ENCODE assay signal across 2 cellular contexts in genomic region chr2:165970663-165971062, GRCh38.
TF ChIP-seq lines count a peak whose summit lies in the region.

No MANE protein-coding gene starts in this region.

TF ChIP-seq in HepG2, 621 proteins besides CTCF, POLR2A, EP300 and RAD21:
- peak; percentile 36 for TF ChIP-seq STAG1 (CRISPR knock-in tag; IDR thresholded peaks at IDR 0.05)
- peak; percentile 73 for TF ChIP-seq MNT (IDR thresholded peaks at IDR 0.05)
- no peak for TF ChIP-seq MLLT10 (CRISPR knock-in tag; IDR thresholded peaks at IDR 0.05)

TF ChIP-seq in H1, 55 proteins besides CTCF, POLR2A, EP300 and RAD21:
- TF ChIP-seq NANOG (IDR thresholded peaks at IDR 0.05; ENCODE audit: insufficient read depth, low read depth, low read length, poor library complexity, severe bottlenecking) (no peak), RFX5 (IDR thresholded peaks at IDR 0.05; ENCODE audit: borderline replicate concordance, low read depth, low read length) (no peak), HDAC6 (IDR thresholded peaks at IDR 0.05; ENCODE audit: low read depth, low read length) (no peak), GTF2F1 (IDR thresholded peaks at IDR 0.05; ENCODE audit: borderline replicate concordance, low read depth, low read length) (no peak)
